ENCODE assay signal across 9 cellular contexts in genomic region chr6:106141441-106142237, GRCh38. TPM values are rescaled to one million over a fixed set of nuclear protein-coding genes. Genes with fewer than 3 reads are reported as not detected.
DNase-seq lines count a peak whose midpoint lies in the region; ATAC-seq and TF ChIP-seq lines count a peak whose summit lies in the region.
"Had no signal": no experiment of that assay in that cellular context is flagged by ENCODE, and none has a peak within 500 bp of the region (broad histone marks: within the 10 kb centered on the region; RNA-seq: fewer than 3 reads in every experiment).

No MANE protein-coding gene starts in this region.

- ATAC-seq in HG03432 (IDR thresholded peaks at IDR 0.05; ENCODE audit: unreplicated experiment): peak; percentile 86
- ATAC-seq: A549 had no signal

- peaks cover 21% of the 10 kb centered on the region for H3K27me3 Mint-ChIP-seq in progenitor cell of endocrine pancreas
- H3K27me3 Mint-ChIP-seq in HFFc6 (ENCODE audit: insufficient read depth): peaks cover 4% of the 10 kb centered on the region; the same call in 1 of the 2 replicates

- no peaks in the 10 kb centered on the region for H3K36me3 Mint-ChIP-seq in progenitor cell of endocrine pancreas (ENCODE audit: insufficient read depth)
- H3K36me3 Mint-ChIP-seq in HFFc6 (ENCODE audit: low read depth): no peaks in the 10 kb centered on the region

- TF ChIP-seq CTCF in progenitor cell of endocrine pancreas (IDR thresholded peaks at IDR 0.05; ENCODE audit: unreplicated experiment) (no peak), HFFc6 (IDR thresholded peaks at IDR 0.05) (no peak)

- H3K27ac Mint-ChIP-seq in progenitor cell of endocrine pancreas: no peak overlapping the region
- H3K27ac Mint-ChIP-seq in HFFc6: no peak overlapping the region

- H3K9me3 Mint-ChIP-seq in progenitor cell of endocrine pancreas (ENCODE audit: low read depth) (no peaks in the 10 kb centered on the region), HFFc6 (no peaks in the 10 kb centered on the region)

- H3K4me1 Mint-ChIP-seq in progenitor cell of endocrine pancreas (ENCODE audit: low read depth): peaks cover 7% of the 10 kb centered on the region
- peaks cover 26% of the 10 kb centered on the region for H3K4me1 Mint-ChIP-seq in HFFc6 (ENCODE audit: low read depth)

- H3K4me3 Mint-ChIP-seq in progenitor cell of endocrine pancreas (ENCODE audit: low read depth) (no peak overlapping the region), HFFc6 (no peak overlapping the region)

- peak; percentile 40 for DNase-seq in activated gamma-delta T cell treated with Interleukin-2 at 50 U/mL for 16 hours
- no peak for DNase-seq in activated gamma-delta T cell (lab: John Stamatoyannopoulos, UW)
- peak; percentile 73 to 78 for DNase-seq in activated T-cell treated with anti-CD3 and anti-CD28 coated beads, Interleukin-2, amount 50 U/mL, for 48 hours
- DNase-seq in stimulated activated CD4-positive, alpha-beta T cell treated with anti-CD3 and anti-CD28 coated beads, Interleukin-4, amount 100 ng/mL, for 1 hour: peak; percentile 37
- DNase-seq in SKM-1 treated with dmso at 0.1 percent for 144 hours (lab: John Stamatoyannopoulos, UW; ENCODE audit: unreplicated experiment): no peak
- no peak for DNase-seq in progenitor cell of endocrine pancreas (ENCODE audit: low spot score, unreplicated experiment)
- no peak for DNase-seq in HFFc6

RNA-seq across cellular contexts. Expression of gene PRDM1, which starts 55.5 kb away (rescaled TPM):
- total RNA-seq in progenitor cell of endocrine pancreas: 4.3 and 8.9 TPM in 2 replicates
- total RNA-seq in HFFc6 (2021; fragmentation: NEBNext Ultra II Directional; extraction: Animal tissue kit (Norgen Biotek cat#: 25700)): 10 to 100 TPM in 3 of 6 experiments, 1 to 10 TPM in 3; 8.4 to 12.3 (median 10.3) TPM

Comparison
In these comparisons a context has a peak if more than half of its experiments do, and no peak if none do; other contexts are left out.
1. DNase-seq: peak in activated gamma-delta T cell treated with Interleukin-2 at 50 U/mL for 16 hours (single experiment), activated T-cell treated with anti-CD3 and anti-CD28 coated beads, Interleukin-2, amount 50 U/mL, for 48 hours (2 of 2) and stimulated activated CD4-positive, alpha-beta T cell treated with anti-CD3 and anti-CD28 coated beads, Interleukin-4, amount 100 ng/mL, for 1 hour (single experiment); none in activated gamma-delta T cell (single experiment), SKM-1 treated with dmso at 0.1 percent for 144 hours (single experiment), progenitor cell of endocrine pancreas (single experiment) and HFFc6 (single experiment).